In genomic region chr10:19811517-19811916, GRCh38 we compare ENCODE assay signal across 9 cellular contexts. TPM values are rescaled to one million over a fixed set of nuclear protein-coding genes. Genes with fewer than 3 reads are reported as not detected.
DNase-seq lines count a peak whose midpoint lies in the region; ATAC-seq, FAIRE-seq and TF ChIP-seq lines count a peak whose summit lies in the region.
"Had no signal": no experiment of that assay in that cellular context is flagged by ENCODE, and none has a peak within 500 bp of the region (broad histone marks: within the 10 kb centered on the region; RNA-seq: fewer than 3 reads in every experiment).

No MANE protein-coding gene starts in this region.

- intact Hi-C loops in heart left ventricle (cut with DNase I) (loop anchor here in 6 of 10 donors (10.0 kb wide), 8 partner anchors 187 to 953 kb away; no protein-coding TSS in a partner anchor), Right ventricle myocardium inferior (cut with DNase I) (loop anchor here (10.0 kb wide), 3 partner anchors 273 to 813 kb away; no protein-coding TSS in a partner anchor), HepG2 (cut with micrococcal nuclease; ENCODE audit: unreplicated experiment) (no loop called here), vagina (cut with DNase I) (no loop called here)

- H3K4me1 ChIP-seq in heart left ventricle (peaks cover 0 to 23% (median 6%) of the 10 kb centered on the region in 12 donors), HepG2 (ENCODE audit: insufficient read depth, low read length) (peaks cover 3% of the 10 kb centered on the region; the same call in 1 of the 2 replicates), vagina (no peaks in the 10 kb centered on the region)

- H3K4me1 Mint-ChIP-seq in stimulated activated memory B cell treated with anti-CD40 and anti-IgM and Interleukin-4, amounts not matched to agents 10 μg/mL and 1 μg/mL and 100 μg/mL, for 72 hours: no peaks in the 10 kb centered on the region
- H3K4me1 Mint-ChIP-seq: CD4-positive, CD25-positive, alpha-beta regulatory T cell had no signal

- peaks cover 0 to 11% (median 0%) of the 10 kb centered on the region in 12 donors for H3K9me3 ChIP-seq in heart left ventricle
- H3K9me3 ChIP-seq in HepG2 (ENCODE audit: low read length): no peaks in the 10 kb centered on the region
- no peaks in the 10 kb centered on the region for H3K9me3 ChIP-seq in vagina

- H3K27me3 Mint-ChIP-seq in stimulated activated memory B cell treated with anti-CD40 and anti-IgM and Interleukin-4, amounts not matched to agents 10 μg/mL and 1 μg/mL and 100 μg/mL, for 72 hours: peaks cover 25% of the 10 kb centered on the region

- H3K27ac ChIP-seq in heart left ventricle (no peak overlapping the region), HepG2 (ENCODE audit: extremely low read length, insufficient read depth, low read length) (no peak overlapping the region), vagina (no peak overlapping the region)

- H3K4me3 Mint-ChIP-seq in stimulated activated memory B cell treated with anti-CD40 and anti-IgM and Interleukin-4, amounts not matched to agents 10 μg/mL and 1 μg/mL and 100 μg/mL, for 72 hours: no peak overlapping the region
- H3K4me3 Mint-ChIP-seq: CD4-positive, CD25-positive, alpha-beta regulatory T cell had no signal

- no peak overlapping the region for H3K4me3 ChIP-seq in heart left ventricle
- H3K4me3 ChIP-seq in bronchial epithelial cell (ENCODE audit: low read depth, low read length): no peak overlapping the region
- H3K4me3 ChIP-seq in HepG2 (replicated peaks in 1 of 3; ENCODE audit: insufficient read depth in 1 of 3, low read depth in 2 of 3, low read length in 3 of 3): no peak overlapping the region
- H3K4me3 ChIP-seq in vagina: no peak overlapping the region

- H3K36me3 ChIP-seq in heart left ventricle (no peaks in the 10 kb centered on the region), bronchial epithelial cell (ENCODE audit: control insufficient read depth, insufficient read depth, low read length) (no peaks in the 10 kb centered on the region), HepG2 (replicated peaks in 1 of 2; ENCODE audit: control insufficient read depth in 1 of 2, insufficient read depth in 2 of 2, low read length in 2 of 2) (no peaks in the 10 kb centered on the region), vagina (no peaks in the 10 kb centered on the region)

- in situ Hi-C loops in HepG2 (cut with HindIII; ENCODE audit: extremely low pct_ligation_motif_present, low pct_unique_long_range_greater_than_20kb): no loop called here

- H3K27me3 ChIP-seq in heart left ventricle: peaks cover 0 to 8% (median 0%) of the 10 kb centered on the region in 9 donors
- peaks cover 3% of the 10 kb centered on the region for H3K27me3 ChIP-seq in bronchial epithelial cell (ENCODE audit: control insufficient read depth, insufficient read depth, low read length)
- peaks cover 0 to 11% of the 10 kb centered on the region in 2 experiments; a peak in 2 of 5 replicates for H3K27me3 ChIP-seq in HepG2 (ENCODE audit: control insufficient read depth in 1 of 2, insufficient read depth in 2 of 2, low read length in 2 of 2)
- no peaks in the 10 kb centered on the region for H3K27me3 ChIP-seq in vagina

- H3K9me3 Mint-ChIP-seq in stimulated activated memory B cell treated with anti-CD40 and anti-IgM and Interleukin-4, amounts not matched to agents 10 μg/mL and 1 μg/mL and 100 μg/mL, for 72 hours: peaks cover 5% of the 10 kb centered on the region

- DNase-seq in heart left ventricle (peak in 1 of 5 donors; percentile 29), Right ventricle myocardium inferior (ENCODE audit: missing footprints) (no peak), bronchial epithelial cell (ENCODE audit: low read depth) (peak; percentile 44), HepG2 (ENCODE audit: low spot score) (peak; percentile 13), vagina (ENCODE audit: extremely low spot score in 2 of 2) (no peak)
- DNase-seq: CD4-positive, CD25-positive, alpha-beta regulatory T cell had no signal

- no peak overlapping the region for H3K27ac Mint-ChIP-seq in stimulated activated memory B cell treated with anti-CD40 and anti-IgM and Interleukin-4, amounts not matched to agents 10 μg/mL and 1 μg/mL and 100 μg/mL, for 72 hours

- H3K4me2 ChIP-seq in HepG2 (ENCODE audit: low read depth, low read length): no peak overlapping the region

- ATAC-seq in heart left ventricle: peak in 1 of 4 donors; percentile 46
- ATAC-seq in Right ventricle myocardium inferior: no peak
- peak; percentile 69 for ATAC-seq in HepG2
- ATAC-seq in stimulated activated memory B cell treated with anti-CD40 and anti-IgM and Interleukin-4, amounts not matched to agents 10 μg/mL and 1 μg/mL and 100 μg/mL, for 72 hours: no peak
- no peak for ATAC-seq in GM21526 (IDR thresholded peaks at IDR 0.05; ENCODE audit: low FRiP score, unreplicated experiment)
- ATAC-seq in HG03039 (IDR thresholded peaks at IDR 0.05; ENCODE audit: unreplicated experiment): no peak

- no peak overlapping the region for H2AFZ ChIP-seq in HepG2 (ENCODE audit: low read length)

- no TSS peak for BruUV-seq in HepG2 (replicated peaks; lab: Mats Ljungman, UMichigan)

- TF ChIP-seq CTCF in heart left ventricle (IDR thresholded peaks at IDR 0.05) (peak; percentile 21 to 63 (median 44)), bronchial epithelial cell (IDR thresholded peaks at IDR 0.05; ENCODE audit: insufficient read depth, low read length, severe bottlenecking) (peak; percentile 63), HepG2 (CRISPR knock-in tag; IDR thresholded peaks at IDR 0.05) (peak; percentile 14; the same call in 1 of the 2 replicates), vagina (IDR thresholded peaks at IDR 0.05) (peak in 2 of 3 experiments; percentile 12 to 46)

- TF ChIP-seq EP300 in HepG2 (IDR thresholded peaks at IDR 0.05; ENCODE audit: low read depth in 2 of 2, low read length in 2 of 2) (no peak), HepG2 (CRISPR knock-in tag; IDR thresholded peaks at IDR 0.05; ENCODE audit: borderline replicate concordance) (no peak)

- H3K79me2 ChIP-seq in HepG2 (ENCODE audit: insufficient read depth, low read length): no peaks in the 10 kb centered on the region

- TF ChIP-seq RAD21 in HepG2 (CRISPR knock-in tag; IDR thresholded peaks at IDR 0.05): no peak

- POLR2A ChIA-PET in HepG2 (lab: Yijun Ruan, JAX): no interaction called here

- H4K20me1 ChIP-seq in HepG2 (ENCODE audit: insufficient read depth, low read length): no peaks in the 10 kb centered on the region; the same call in 1 of the 2 replicates

- no peaks in the 10 kb centered on the region for H3K36me3 Mint-ChIP-seq in stimulated activated memory B cell treated with anti-CD40 and anti-IgM and Interleukin-4, amounts not matched to agents 10 μg/mL and 1 μg/mL and 100 μg/mL, for 72 hours
- H3K36me3 Mint-ChIP-seq: CD4-positive, CD25-positive, alpha-beta regulatory T cell had no signal

- H3K9ac ChIP-seq in HepG2 (ENCODE audit: insufficient read depth, low read depth, low read length): no peak overlapping the region

- FAIRE-seq in bronchial epithelial cell (lab: Jason Lieb, UNC): no peak
- FAIRE-seq in HepG2 (lab: Jason Lieb, UNC): peak; percentile 52

- WGBS in heart left ventricle, 4 donors: 52 to 67% (median 59%) methylated on average over 1 of the region's 1 CpG
- WGBS in HepG2 (ENCODE audit: low lambda C conversion rate): 18% methylated on average over 1 of the region's 1 CpG

- TF ChIP-seq POLR2A in heart left ventricle (IDR thresholded peaks at IDR 0.05): no peak
- TF ChIP-seq POLR2A in HepG2 (IDR thresholded peaks at IDR 0.05; ENCODE audit: insufficient read depth in 1 of 2, low read depth in 2 of 2, low read length in 2 of 2): no peak
- TF ChIP-seq POLR2A in vagina (IDR thresholded peaks at IDR 0.05): no peak

- CTCF ChIA-PET in HepG2 (lab: Yijun Ruan, JAX; ENCODE audit: low intra/inter-chr PET ratio, low total read pairs): no interaction called here

TF ChIP-seq in HepG2, 621 proteins besides CTCF, POLR2A, EP300 and RAD21:
- TF ChIP-seq STAG1 (CRISPR knock-in tag; IDR thresholded peaks at IDR 0.05) (peak; percentile 29; the same call in 1 of the 2 replicates), ZNF546 (CRISPR knock-in tag; conservative IDR thresholded peaks at IDR 0.05) (no peak), SRSF1 (optimal IDR thresholded peaks at IDR 0.05; ENCODE audit: low read depth, low read length) (no peak)

RNA-seq across cellular contexts. Expression of gene PLXDC2, which starts 4.7 kb away (rescaled TPM):
- total RNA-seq in heart left ventricle: 10 to 100 TPM; 10.7 to 36.4 (median 18.7) TPM
- polyA plus RNA-seq in heart left ventricle: 1 to 10 TPM; 3.4 to 7.2 TPM
- 13.1 TPM for total RNA-seq in Right ventricle myocardium inferior
- 1.3 and 3.3 TPM in 2 replicates for total RNA-seq in bronchial epithelial cell
- 1.7 and 2.1 TPM in 2 replicates for total RNA-seq in HepG2 (2016; rRNA removed; fragmentation: Illumina TruSeq; extraction: Trizol)
- 1.7 and 1.8 TPM in 2 replicates for total RNA-seq in HepG2 (2016; cell fraction: cytosol; rRNA removed; fragmentation: Illumina TruSeq; extraction: Trizol; ENCODE audit: low read depth)
- total RNA-seq in HepG2 (2016; cell fraction: insoluble cytoplasmic fraction; rRNA removed; fragmentation: Illumina TruSeq; extraction: Trizol): 1.5 and 1.8 TPM in 2 replicates
- total RNA-seq in HepG2 (2016; cell fraction: membrane; rRNA removed; fragmentation: Illumina TruSeq; extraction: Trizol): 1.4 and 1.6 TPM in 2 replicates
- total RNA-seq in HepG2 (2016; cell fraction: nucleus; rRNA removed; fragmentation: Illumina TruSeq; extraction: Trizol): 4.5 and 4.6 TPM in 2 replicates
- 2.4 and 2.8 TPM in 2 replicates for polyA plus RNA-seq in HepG2 (2011; rRNA removed)
- polyA plus RNA-seq in HepG2 (2011; cell fraction: cytosol; rRNA removed): 1.1 and 2.2 TPM in 2 replicates
- 3.3 and 4.0 TPM in 2 replicates for polyA plus RNA-seq in HepG2 (2011; cell fraction: nucleus; rRNA removed)
- 1.4 and 1.8 TPM in 2 replicates for polyA plus RNA-seq in HepG2 (2012)
- 0.11 and 0.20 TPM in 2 replicates for polyA plus RNA-seq in HepG2 (2016; cell fraction: cytosol; fragmentation: Illumina TruSeq; extraction: Trizol; ENCODE audit: low read depth)
- 0.60 and 1.0 TPM in 2 replicates for polyA plus RNA-seq in HepG2 (2016; cell fraction: insoluble cytoplasmic fraction; fragmentation: Illumina TruSeq; extraction: Trizol; ENCODE audit: low read depth)
- polyA plus RNA-seq in HepG2 (2016; cell fraction: membrane; fragmentation: Illumina TruSeq; extraction: Trizol; ENCODE audit: low read depth): 0.44 and 0.47 TPM in 2 replicates
- 1.1 and 2.2 TPM in 2 replicates for polyA plus RNA-seq in HepG2 (2016; cell fraction: nucleus; fragmentation: Illumina TruSeq; extraction: Trizol; ENCODE audit: insufficient read depth, low read depth)
- polyA minus RNA-seq in HepG2 (2011; rRNA and poly(A)+ RNA removed; ENCODE audit: low replicate concordance): 0.05 and 5.6 TPM in 2 replicates
- polyA minus RNA-seq in HepG2 (2011; cell fraction: cytosol; rRNA and poly(A)+ RNA removed): 1.2 and 1.9 TPM in 2 replicates
- 16.4 and 22.1 TPM in 2 replicates for polyA minus RNA-seq in HepG2 (2011; cell fraction: nucleus; rRNA and poly(A)+ RNA removed)
- total RNA-seq in vagina: 51.3 TPM

Comparison
In these comparisons a context has a peak if more than half of its experiments do, and no peak if none do; other contexts are left out.
1. DNase-seq: peak in bronchial epithelial cell (single experiment) and HepG2 (single experiment); none in Right ventricle myocardium inferior (single experiment) and vagina (0 of 2).
2. intact Hi-C loops: an anchor here in heart left ventricle (10.0 kb wide) and Right ventricle myocardium inferior (10.0 kb wide); none called in HepG2 and vagina.
3. Peak in every context shown above with its lines, with median percentiles within 50 percentile points of each other: CTCF ChIP-seq.